In genomic region chr14:92635896-92636295, GRCh38 we compare ENCODE assay signal across 20 cellular contexts.
A peak's percentile ranks its signal among the peaks of the same experiment; 100 is the strongest.
DNase-seq lines count a peak whose midpoint lies in the region; ATAC-seq and TF ChIP-seq lines count a peak whose summit lies in the region.
"Had no signal": no experiment of that assay in that cellular context is flagged by ENCODE, and none has a peak within 500 bp of the region (broad histone marks: within the 10 kb centered on the region; RNA-seq: fewer than 3 reads in every experiment).

No MANE protein-coding gene starts in this region.

- no peak overlapping the region for H3K4me3 Mint-ChIP-seq in activated naive CD4-positive, alpha-beta T cell treated with anti-CD3 and anti-CD28 coated beads, Interleukin-2, amount 50 U/mL, for 24 hours
- H3K4me3 Mint-ChIP-seq in immature natural killer cell = no peak overlapping the region
- H3K4me3 Mint-ChIP-seq in stimulated activated effector memory CD8-positive, alpha-beta T cell treated with anti-CD3 and anti-CD28 coated beads, Interleukin-12 subunit alpha, Interleukin-12 subunit beta, amount 100 ng/mL, for 72 hours = no peak overlapping the region
- H3K4me3 Mint-ChIP-seq: H9, HFFc6 had no signal

- H4K5ac ChIP-seq in IMR-90 (ENCODE audit: low read depth, low read length) = peak overlapping the region; percentile 20; the same call in 1 of the 2 replicates

- in situ Hi-C loops in IMR-90 (cut with MboI; ENCODE audit: low sequenced_read_pairs) = no loop called here

- peak overlapping the region; percentile 6; the same call in 1 of the 2 replicates for H4K91ac ChIP-seq in IMR-90 (ENCODE audit: insufficient read depth, low read depth, low read length)

- TF ChIP-seq RAD21 in IMR-90 (IDR thresholded peaks at IDR 0.05; ENCODE audit: low read length) = no peak

- no peak overlapping the region for H3K4ac ChIP-seq in IMR-90 (ENCODE audit: low read depth, low read length)

- H3K4me2 ChIP-seq in IMR-90 (ENCODE audit: low read depth, low read length) = no peak overlapping the region

- TF ChIP-seq POLR2A in IMR-90 (IDR thresholded peaks at IDR 0.05; ENCODE audit: low read depth, low read length) (no peak), uterus (IDR thresholded peaks at IDR 0.05) (no peak)

- no peak overlapping the region for H4K8ac ChIP-seq in IMR-90 (ENCODE audit: low read depth in 2 of 2, low read length in 2 of 2)

- intact Hi-C loops in IMR-90 (cut with micrococcal nuclease) (no loop called here), uterus (cut with DNase I; ENCODE audit: low total_unique reads) (no loop called here), left lung (cut with DNase I) (no loop called here)

- no peak for TF ChIP-seq CTCF in IMR-90 (conservative IDR thresholded peaks at IDR 0.05; ENCODE audit: low read depth, low read length)
- TF ChIP-seq CTCF in uterus (IDR thresholded peaks at IDR 0.05) = no peak
- no peak for TF ChIP-seq CTCF in left lung (IDR thresholded peaks at IDR 0.05)

- peak overlapping the region; percentile 79; the same call in 1 of the 3 replicates for H2BK15ac ChIP-seq in IMR-90 (ENCODE audit: low read depth, low read length)

- no peaks in the 10 kb centered on the region for H3K36me3 Mint-ChIP-seq in activated naive CD4-positive, alpha-beta T cell treated with anti-CD3 and anti-CD28 coated beads, Interleukin-2, amount 50 U/mL, for 24 hours
- H3K36me3 Mint-ChIP-seq in immature natural killer cell = peaks cover 0 to 12% (median 4%) of the 10 kb centered on the region in 3 donors
- H3K36me3 Mint-ChIP-seq in stimulated activated effector memory CD8-positive, alpha-beta T cell treated with anti-CD3 and anti-CD28 coated beads, Interleukin-12 subunit alpha, Interleukin-12 subunit beta, amount 100 ng/mL, for 72 hours = peaks cover 41% of the 10 kb centered on the region

- WGBS in IMR-90 (ENCODE audit: extremely low coverage in 2 of 2, insufficient read length in 1 of 2), 2 experiments = 100% methylated on average over 3 of the region's 4 CpGs; no CpG with 5 or more reads in 1 of the 2 experiments

- H3K9me3 ChIP-seq in IMR-90 (ENCODE audit: control insufficient read depth, insufficient read depth, low read length) (no peaks in the 10 kb centered on the region), uterus (no peaks in the 10 kb centered on the region), left lung (no peaks in the 10 kb centered on the region)

- H3K27me3 ChIP-seq in IMR-90 (ENCODE audit: control insufficient read depth, insufficient read depth, low read length) = no peaks in the 10 kb centered on the region
- H3K27me3 ChIP-seq in uterus = no peaks in the 10 kb centered on the region
- H3K27me3 ChIP-seq in left lung = no peaks in the 10 kb centered on the region

- no peak overlapping the region for H3K9ac ChIP-seq in IMR-90 (ENCODE audit: low read depth, low read length)

- no peak overlapping the region for H2AK9ac ChIP-seq in IMR-90 (replicated peaks; ENCODE audit: low read depth, low read length, poor library complexity)

- H2BK5ac ChIP-seq in IMR-90 (ENCODE audit: low read depth, low read length, poor library complexity, severe bottlenecking) = no peak overlapping the region

- ATAC-seq in IMR-90 (ENCODE audit: low read depth) (no peak), GM18511 (IDR thresholded peaks at IDR 0.05; ENCODE audit: unreplicated experiment) (no peak), left lung (no peak)
- ATAC-seq in stimulated activated effector memory CD8-positive, alpha-beta T cell treated with anti-CD3 and anti-CD28 coated beads, Interleukin-12 subunit alpha, Interleukin-12 subunit beta, amount 100 ng/mL, for 72 hours = no peak
- ATAC-seq: Right ventricle myocardium inferior had no signal

- BruUV-seq in IMR-90 (replicated peaks; lab: Mats Ljungman, UMichigan) = no TSS peak

- peaks cover 0 to 18% of the 10 kb centered on the region in 2 experiments; a peak in 2 of 4 replicates for H3K79me1 ChIP-seq in IMR-90 (ENCODE audit: low read depth in 1 of 2, low read length in 2 of 2)

- DNase-seq in activated naive CD4-positive, alpha-beta T cell treated with Interleukin-2 at 50 U/mL for 16 hours = no peak
- DNase-seq in IMR-90 (no peak), immature natural killer cell (no peak), uterus (no peak), left lung (no peak)
- DNase-seq in stimulated activated effector memory CD8-positive, alpha-beta T cell treated with anti-CD3 and anti-CD28 coated beads, Interleukin-12 subunit alpha, Interleukin-12 subunit beta, amount 100 ng/mL, for 72 hours (ENCODE audit: low spot score in 2 of 2) = no peak
- DNase-seq: 8988T, DND-41, H9, HFFc6, Karpas-422, MV-4-11, NCI-H1105 treated with DMSO at 0.1 percent for 48 hours, NCI-H1694 treated with DMSO at 0.1 percent for 48 hours, NCI-H446, NCI-H526 had no signal

- H3K23ac ChIP-seq in IMR-90 (ENCODE audit: low read depth, low read length) = 0 out of 2 replicates have a peak overlapping the region, but pooled peaks have one; percentile 7

- dilution Hi-C loops in IMR-90 (cut with HindIII; ENCODE audit: low sequenced_read_pairs, unreplicated experiment) = no loop called here

- H3K27ac Mint-ChIP-seq in activated naive CD4-positive, alpha-beta T cell treated with anti-CD3 and anti-CD28 coated beads, Interleukin-2, amount 50 U/mL, for 24 hours = peak overlapping the region; percentile 43
- peak overlapping the region in 5 of 6 donors; percentile 27 to 87 (median 68) for H3K27ac Mint-ChIP-seq in immature natural killer cell
- peak overlapping the region; percentile 74 for H3K27ac Mint-ChIP-seq in stimulated activated effector memory CD8-positive, alpha-beta T cell treated with anti-CD3 and anti-CD28 coated beads, Interleukin-12 subunit alpha, Interleukin-12 subunit beta, amount 100 ng/mL, for 72 hours
- H3K27ac Mint-ChIP-seq: H9, HFFc6 had no signal

- H3K4me3 ChIP-seq in IMR-90 (ENCODE audit: insufficient read depth, low read depth, low read length) (no peak overlapping the region), uterus (no peak overlapping the region), left lung (no peak overlapping the region)

- H3K27me3 Mint-ChIP-seq in activated naive CD4-positive, alpha-beta T cell treated with anti-CD3 and anti-CD28 coated beads, Interleukin-2, amount 50 U/mL, for 24 hours = no peaks in the 10 kb centered on the region
- H3K27me3 Mint-ChIP-seq in immature natural killer cell (ENCODE audit: low read depth in 3 of 3) = peaks cover 0 to 9% (median 2%) of the 10 kb centered on the region in 3 donors

- H3K27ac ChIP-seq in IMR-90 (ENCODE audit: insufficient read depth, low read length) = no peak overlapping the region
- H3K27ac ChIP-seq in uterus = no peak overlapping the region
- no peak overlapping the region for H3K27ac ChIP-seq in left lung
- H3K27ac ChIP-seq: C4-2B had no signal

- H3K36me3 ChIP-seq in IMR-90 (ENCODE audit: control insufficient read depth, insufficient read depth, low read length) = no peaks in the 10 kb centered on the region
- no peaks in the 10 kb centered on the region for H3K36me3 ChIP-seq in uterus
- peaks cover 0 to 10% of the 10 kb centered on the region in 2 donors for H3K36me3 ChIP-seq in left lung

- H3K4me1 ChIP-seq in IMR-90 (ENCODE audit: control insufficient read depth, insufficient read depth, low read length) = peaks cover 10% of the 10 kb centered on the region
- H3K4me1 ChIP-seq in uterus = no peaks in the 10 kb centered on the region
- H3K4me1 ChIP-seq in left lung = peaks cover 0 to 29% of the 10 kb centered on the region in 2 donors

- POLR2A ChIA-PET in IMR-90 (lab: Charles Lee; ENCODE audit: unreplicated experiment) = no interaction called here

- no peaks in the 10 kb centered on the region for H3K9me3 Mint-ChIP-seq in activated naive CD4-positive, alpha-beta T cell treated with anti-CD3 and anti-CD28 coated beads, Interleukin-2, amount 50 U/mL, for 24 hours
- no peaks in the 10 kb centered on the region for H3K9me3 Mint-ChIP-seq in immature natural killer cell
- H3K9me3 Mint-ChIP-seq in stimulated activated effector memory CD8-positive, alpha-beta T cell treated with anti-CD3 and anti-CD28 coated beads, Interleukin-12 subunit alpha, Interleukin-12 subunit beta, amount 100 ng/mL, for 72 hours = no peaks in the 10 kb centered on the region
- H3K9me3 Mint-ChIP-seq: H9, HFFc6 had no signal

- H3K14ac ChIP-seq in IMR-90 (replicated peaks; ENCODE audit: low read depth, low read length) = no peak overlapping the region

- peaks cover 2% of the 10 kb centered on the region; the same call in 1 of the 2 replicates for H4K20me1 ChIP-seq in IMR-90 (ENCODE audit: insufficient read depth, low read length)

- H2BK20ac ChIP-seq in IMR-90 (ENCODE audit: low read depth, low read length) = peak overlapping the region; percentile 18; the same call in 1 of the 2 replicates

- H3K18ac ChIP-seq in IMR-90 (ENCODE audit: low read depth, low read length) = no peak overlapping the region

- no peak overlapping the region for H2AFZ ChIP-seq in IMR-90 (replicated peaks; ENCODE audit: low read length, poor library complexity)

- H3K56ac ChIP-seq in IMR-90 (ENCODE audit: extremely low read depth, insufficient read depth, low read length) = no peak overlapping the region

- H3K9me1 ChIP-seq in IMR-90 (ENCODE audit: insufficient read depth, low read length) = peaks cover 9% of the 10 kb centered on the region; the same call in 1 of the 2 replicates

- H3K4me1 Mint-ChIP-seq in activated naive CD4-positive, alpha-beta T cell treated with anti-CD3 and anti-CD28 coated beads, Interleukin-2, amount 50 U/mL, for 24 hours = peaks cover 20% of the 10 kb centered on the region
- peaks cover 27 to 58% of the 10 kb centered on the region in 2 donors for H3K4me1 Mint-ChIP-seq in immature natural killer cell
- H3K4me1 Mint-ChIP-seq in stimulated activated effector memory CD8-positive, alpha-beta T cell treated with anti-CD3 and anti-CD28 coated beads, Interleukin-12 subunit alpha, Interleukin-12 subunit beta, amount 100 ng/mL, for 72 hours = peaks cover 43% of the 10 kb centered on the region

- CTCF ChIA-PET in IMR-90 (lab: Yijun Ruan, JAX) = no interaction called here

- H2AK5ac ChIP-seq in IMR-90 (ENCODE audit: low read depth, low read length) = no peak overlapping the region

- 0 out of 2 replicates have a peak overlapping the region, but pooled peaks have one; percentile 10 for H2BK120ac ChIP-seq in IMR-90 (ENCODE audit: low read depth, low read length)

TF ChIP-seq in IMR-90, 13 proteins besides CTCF, POLR2A, EP300 and RAD21:
- no peak for TF ChIP-seq FOS (IDR thresholded peaks at IDR 0.05; ENCODE audit: low read depth, low read length)
- TF ChIP-seq BHLHE40 (IDR thresholded peaks at IDR 0.05; ENCODE audit: low read depth, low read length) = no peak
- TF ChIP-seq, protein P1, sequence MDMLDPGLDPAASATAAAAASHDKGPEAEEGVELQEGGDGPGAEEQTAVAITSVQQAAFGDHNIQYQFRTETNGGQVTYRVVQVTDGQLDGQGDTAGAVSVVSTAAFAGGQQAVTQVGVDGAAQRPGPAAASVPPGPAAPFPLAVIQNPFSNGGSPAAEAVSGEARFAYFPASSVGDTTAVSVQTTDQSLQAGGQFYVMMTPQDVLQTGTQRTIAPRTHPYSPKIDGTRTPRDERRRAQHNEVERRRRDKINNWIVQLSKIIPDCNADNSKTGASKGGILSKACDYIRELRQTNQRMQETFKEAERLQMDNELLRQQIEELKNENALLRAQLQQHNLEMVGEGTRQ (IDR thresholded peaks at IDR 0.05; ENCODE audit: low read depth, low read length) = no peak
